Comparison of ENCODE assay signal across 20 cellular contexts in genomic region chr18:36724591-36725001, GRCh38.
DNase-seq lines count a peak whose midpoint lies in the region; ATAC-seq and TF ChIP-seq lines count a peak whose summit lies in the region.
"Had no signal": no experiment of that assay in that cellular context is flagged by ENCODE, and none has a peak within 500 bp of the region (broad histone marks: within the 10 kb centered on the region; RNA-seq: fewer than 3 reads in every experiment).

No MANE protein-coding gene starts in this region.

- H3K79me2 ChIP-seq in GM23248 (ENCODE audit: insufficient read depth), result no peaks in the 10 kb centered on the region
- H3K79me2 ChIP-seq in smooth muscle cell (ENCODE audit: low read depth), result no peaks in the 10 kb centered on the region

- H2AK5ac ChIP-seq in mesenchymal stem cell (ENCODE audit: low read length, severe bottlenecking), result no peak overlapping the region

- H3K14ac ChIP-seq in mesenchymal stem cell (ENCODE audit: low read length in 2 of 2), result no peak overlapping the region

- H4K20me1 ChIP-seq in GM23248 (ENCODE audit: insufficient read depth), result no peaks in the 10 kb centered on the region
- H4K20me1 ChIP-seq in smooth muscle cell (ENCODE audit: low read depth), result no peaks in the 10 kb centered on the region

- H3K27me3 ChIP-seq in GM23248 (replicated peaks; ENCODE audit: insufficient read depth) (no peaks in the 10 kb centered on the region), esophagus squamous epithelium (no peaks in the 10 kb centered on the region), mesenchymal stem cell (ENCODE audit: control insufficient read depth in 1 of 2, insufficient read depth in 1 of 2, low read length in 2 of 2) (no peaks in the 10 kb centered on the region), smooth muscle cell (ENCODE audit: low read depth) (no peaks in the 10 kb centered on the region), H7 (ENCODE audit: control insufficient read depth, insufficient read depth, low read length) (peaks cover 1% of the 10 kb centered on the region; the same call in 1 of the 2 replicates)

- 25 to 29% methylated on average over 8 of the region's 8 CpGs for WGBS in GM23248 (ENCODE audit: low coverage in 1 of 2, low lambda C conversion rate in 2 of 2, missing lambda C conversion rate in 2 of 2), 2 experiments
- 9 to 32% methylated on average over 7 to 8 of the region's 8 CpGs for WGBS in esophagus squamous epithelium, 2 donors
- WGBS in mesenchymal stem cell, result 84% methylated on average over 8 of the region's 8 CpGs
- 58% methylated on average over 8 of the region's 8 CpGs for WGBS in smooth muscle cell (ENCODE audit: low lambda C conversion rate)

- no peak overlapping the region for H3K4me3 Mint-ChIP-seq in natural killer cell treated with Interleukin-12 subunit alpha and Interleukin-12 subunit beta and Interleukin-15 and Interleukin-18, amount 100 ng/mL, for 72 hours
- H3K4me3 Mint-ChIP-seq: activated CD4-positive, alpha-beta T cell treated with anti-CD3 and anti-CD28 coated beads for 36 hours; B cell; IgD-negative memory B cell; nephron progenitor cell had no signal

- no peaks in the 10 kb centered on the region for H3K4me1 ChIP-seq in GM23248 (ENCODE audit: insufficient read depth)
- H3K4me1 ChIP-seq in esophagus squamous epithelium, result peaks cover 5 to 44% (median 5%) of the 10 kb centered on the region in 3 donors
- H3K4me1 ChIP-seq in mesenchymal stem cell (ENCODE audit: control insufficient read depth, insufficient read depth, low read depth, low read length), result no peaks in the 10 kb centered on the region
- no peaks in the 10 kb centered on the region for H3K4me1 ChIP-seq in smooth muscle cell (ENCODE audit: low read depth)

- no peaks in the 10 kb centered on the region for H3K36me3 ChIP-seq in GM23248 (ENCODE audit: low read depth)
- no peaks in the 10 kb centered on the region for H3K36me3 ChIP-seq in esophagus squamous epithelium
- peaks cover 0 to 10% of the 10 kb centered on the region in 2 experiments for H3K36me3 ChIP-seq in mesenchymal stem cell (ENCODE audit: control insufficient read depth in 1 of 2, insufficient read depth in 2 of 2, low read depth in 1 of 2, low read length in 2 of 2)
- H3K36me3 ChIP-seq in smooth muscle cell (ENCODE audit: low read depth), result no peaks in the 10 kb centered on the region
- no peaks in the 10 kb centered on the region for H3K36me3 ChIP-seq in H7 (replicated peaks; ENCODE audit: control insufficient read depth, insufficient read depth, low read length)

- TF ChIP-seq POLR2A in esophagus squamous epithelium (IDR thresholded peaks at IDR 0.05), result peak in 1 of 4 donors; percentile 6

- no peak overlapping the region for H3K4ac ChIP-seq in mesenchymal stem cell (ENCODE audit: low read depth in 1 of 2, low read length in 2 of 2)

- no peaks in the 10 kb centered on the region for H3K9me3 ChIP-seq in GM23248 (ENCODE audit: low read depth)
- H3K9me3 ChIP-seq in esophagus squamous epithelium, result no peaks in the 10 kb centered on the region
- H3K9me3 ChIP-seq in mesenchymal stem cell (ENCODE audit: control insufficient read depth, low read length), result no peaks in the 10 kb centered on the region
- no peaks in the 10 kb centered on the region for H3K9me3 ChIP-seq in smooth muscle cell (replicated peaks; ENCODE audit: low read depth)

- no peaks in the 10 kb centered on the region for H3K36me3 Mint-ChIP-seq in natural killer cell treated with Interleukin-12 subunit alpha and Interleukin-12 subunit beta and Interleukin-15 and Interleukin-18, amount 100 ng/mL, for 72 hours
- H3K36me3 Mint-ChIP-seq: IgD-negative memory B cell had no signal

- intact Hi-C loops in esophagus squamous epithelium (cut with DNase I), result no loop called here

- H3K79me1 ChIP-seq in mesenchymal stem cell (replicated peaks; ENCODE audit: low read length, poor library complexity, severe bottlenecking), result peaks cover 2% of the 10 kb centered on the region

- H3K9ac ChIP-seq in GM23248 (no peak overlapping the region), mesenchymal stem cell (ENCODE audit: low read length) (peak overlapping the region; percentile 51), smooth muscle cell (ENCODE audit: low read depth) (no peak overlapping the region)

- no peak overlapping the region for H2BK5ac ChIP-seq in mesenchymal stem cell (ENCODE audit: low read depth, low read length, poor library complexity, severe bottlenecking)

- no peak for ATAC-seq in natural killer cell treated with Interleukin-12 subunit alpha and Interleukin-12 subunit beta and Interleukin-15 and Interleukin-18, amount 100 ng/mL, for 72 hours
- ATAC-seq: activated CD4-positive, alpha-beta T cell treated with anti-CD3 and anti-CD28 coated beads for 36 hours had no signal

- H3K18ac ChIP-seq in mesenchymal stem cell (ENCODE audit: low read depth in 1 of 2, low read length in 2 of 2), result no peak overlapping the region

- no peaks in the 10 kb centered on the region for H3K9me3 Mint-ChIP-seq in natural killer cell treated with Interleukin-12 subunit alpha and Interleukin-12 subunit beta and Interleukin-15 and Interleukin-18, amount 100 ng/mL, for 72 hours
- H3K9me3 Mint-ChIP-seq: nephron progenitor cell had no signal

- H2BK12ac ChIP-seq in mesenchymal stem cell (ENCODE audit: low read length in 2 of 2), result no peak overlapping the region

- no peak overlapping the region for H4K8ac ChIP-seq in mesenchymal stem cell (ENCODE audit: low read length)

- H2BK120ac ChIP-seq in mesenchymal stem cell (ENCODE audit: low read depth, low read length), result no peak overlapping the region

- H3K4me1 Mint-ChIP-seq in natural killer cell treated with Interleukin-12 subunit alpha and Interleukin-12 subunit beta and Interleukin-15 and Interleukin-18, amount 100 ng/mL, for 72 hours (ENCODE audit: low read depth in 2 of 2), result no peaks in the 10 kb centered on the region
- H3K4me1 Mint-ChIP-seq: activated CD4-positive, alpha-beta T cell treated with anti-CD3 and anti-CD28 coated beads for 36 hours; B cell; IgD-negative memory B cell had no signal

- no peak overlapping the region for H4K91ac ChIP-seq in mesenchymal stem cell (ENCODE audit: low read length)

- no peak overlapping the region for H2BK15ac ChIP-seq in mesenchymal stem cell (ENCODE audit: low read depth, poor library complexity, severe bottlenecking)

- in situ Hi-C loops in GM23248 (cut with MboI), result no loop called here

- H3K27ac Mint-ChIP-seq in natural killer cell treated with Interleukin-12 subunit alpha and Interleukin-12 subunit beta and Interleukin-15 and Interleukin-18, amount 100 ng/mL, for 72 hours, result no peak overlapping the region
- H3K27ac Mint-ChIP-seq: activated CD4-positive, alpha-beta T cell treated with anti-CD3 and anti-CD28 coated beads for 36 hours; B cell; IgD-negative memory B cell; nephron progenitor cell had no signal

- H2AFZ ChIP-seq in GM23248 (peak overlapping the region; percentile 50), mesenchymal stem cell (ENCODE audit: low read depth, low read length) (no peak overlapping the region), smooth muscle cell (ENCODE audit: low read depth) (no peak overlapping the region)

- TF ChIP-seq CTCF in esophagus squamous epithelium (IDR thresholded peaks at IDR 0.05) (no peak), smooth muscle cell (IDR thresholded peaks at IDR 0.05; ENCODE audit: borderline replicate concordance, insufficient read depth, poor library complexity, severe bottlenecking) (no peak)

- no peak overlapping the region for H3K27ac ChIP-seq in GM23248
- peak overlapping the region; percentile 59 to 71 (median 62) for H3K27ac ChIP-seq in esophagus squamous epithelium
- H3K27ac ChIP-seq in mesenchymal stem cell (ENCODE audit: low read length, poor library complexity, severe bottlenecking), result no peak overlapping the region
- H3K27ac ChIP-seq in smooth muscle cell (ENCODE audit: low read depth), result no peak overlapping the region

- H3K4me3 ChIP-seq in GM23248, result peak overlapping the region; percentile 34; the same call in 1 of the 2 replicates
- peak overlapping the region; percentile 8 to 47 (median 24) for H3K4me3 ChIP-seq in esophagus squamous epithelium
- H3K4me3 ChIP-seq in mesenchymal stem cell (ENCODE audit: insufficient read depth in 1 of 2, low read depth in 1 of 2, low read length in 2 of 2), result peak overlapping the region in 1 of 2 experiments; percentile 73
- H3K4me3 ChIP-seq in smooth muscle cell, result no peak overlapping the region
- no peak overlapping the region for H3K4me3 ChIP-seq in H7 (ENCODE audit: insufficient read depth, low read depth, low read length)

- H3F3A ChIP-seq in GM23248 (ENCODE audit: insufficient read depth) (no peaks in the 10 kb centered on the region), smooth muscle cell (ENCODE audit: low read depth) (no peaks in the 10 kb centered on the region)

- DNase-seq in GM23248 (peak; percentile 60), esophagus squamous epithelium (lab: John Stamatoyannopoulos, UW) (no peak), mesenchymal stem cell (no peak), smooth muscle cell (lab: John Stamatoyannopoulos, UW; ENCODE audit: unreplicated experiment) (no peak), H7 (no peak), NCI-H446 treated with DMSO at 0.1 percent for 48 hours (lab: John Stamatoyannopoulos, UW) (no peak), NCI-H1048 (lab: John Stamatoyannopoulos, UW) (no peak)
- DNase-seq in natural killer cell treated with Interleukin-12 subunit alpha and Interleukin-12 subunit beta and Interleukin-15 and Interleukin-18, amount 100 ng/mL, for 72 hours (ENCODE audit: low spot score), result no peak
- DNase-seq: activated CD4-positive, alpha-beta T cell treated with anti-CD3 and anti-CD28 coated beads for 36 hours; activated T-cell treated with anti-CD3 and anti-CD28 coated beads, Interleukin-2, amount 50 U/mL, for 1 hour; DMS 273 treated with DMSO at 0.1 percent for 48 hours; glutamatergic neuron; kidney glomerular epithelial cell; NCI-H1417 treated with DMSO at 0.1 percent for 48 hours; NCI-H526 treated with DMSO at 0.1 percent for 48 hours; nephron progenitor cell; RPMI8226; T-helper 2 cell had no signal

- peaks cover 8 to 11% of the 10 kb centered on the region in 2 donors for H3K27me3 Mint-ChIP-seq in natural killer cell treated with Interleukin-12 subunit alpha and Interleukin-12 subunit beta and Interleukin-15 and Interleukin-18, amount 100 ng/mL, for 72 hours

- H3K9me2 ChIP-seq in GM23248 (ENCODE audit: insufficient read depth), result no peaks in the 10 kb centered on the region

- H3K23ac ChIP-seq in mesenchymal stem cell (ENCODE audit: low read length in 2 of 2), result no peak overlapping the region

- H3K4me2 ChIP-seq in GM23248 (ENCODE audit: unreplicated experiment), result peak overlapping the region; percentile 65
- H3K4me2 ChIP-seq in mesenchymal stem cell (ENCODE audit: low read length, poor library complexity, severe bottlenecking), result no peak overlapping the region
- H3K4me2 ChIP-seq in smooth muscle cell, result peak overlapping the region; percentile 69

Comparison
In these comparisons a context has a peak if more than half of its experiments do, and no peak if none do; other contexts are left out.
1. H3K27ac ChIP-seq: peak in esophagus squamous epithelium (4 of 4); none in GM23248 (single experiment), mesenchymal stem cell (single experiment) and smooth muscle cell (single experiment).
2. H3K4me3 ChIP-seq: peak in GM23248 (single experiment) and esophagus squamous epithelium (4 of 4); none in smooth muscle cell (single experiment) and H7 (single experiment).